ENCODE assay signal across 21 cellular contexts in the genomic region with DNA sequence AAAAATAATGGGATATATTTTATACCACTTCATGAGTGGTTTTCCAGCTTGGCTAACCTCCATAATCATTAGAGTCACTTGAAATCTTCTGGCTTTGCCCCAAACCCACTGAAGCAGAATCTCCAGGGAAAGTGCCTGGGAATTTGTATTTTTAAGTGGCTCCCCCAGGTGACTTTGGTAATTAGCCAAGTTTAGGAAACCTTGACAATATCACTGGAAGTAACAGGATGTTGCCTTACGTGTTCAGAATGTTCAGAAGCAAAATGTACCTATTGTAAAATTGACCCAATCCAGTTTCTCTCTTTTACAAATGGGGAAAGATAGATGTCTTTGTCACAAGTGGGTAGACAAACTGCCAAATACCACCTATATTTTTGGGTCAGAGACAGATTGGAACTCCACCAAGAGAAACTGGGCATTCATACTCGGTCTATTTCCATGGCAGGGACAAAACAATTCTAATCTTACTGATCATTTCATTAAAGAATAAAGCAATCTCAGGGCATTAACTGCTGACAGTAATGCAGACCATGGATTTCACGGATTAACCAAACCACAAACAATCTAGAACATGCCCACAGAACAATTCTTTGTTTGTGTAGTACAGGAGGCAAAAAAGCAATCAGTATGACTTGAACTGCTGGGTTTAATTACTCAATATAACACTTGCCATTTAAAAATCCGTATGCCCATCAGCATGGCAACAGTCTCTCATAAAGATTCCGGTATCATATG.
DNase-seq lines count a peak whose midpoint lies in the region; ATAC-seq and TF ChIP-seq lines count a peak whose summit lies in the region.
"Had no signal": no experiment of that assay in that cellular context is flagged by ENCODE, and none has a peak within 500 bp of the region (broad histone marks: within the 10 kb centered on the region; RNA-seq: fewer than 3 reads in every experiment).

No MANE protein-coding gene starts in this region.

- in situ Hi-C loops in astrocyte of the cerebellum (cut with HindIII; ENCODE audit: low sequenced_read_pairs), result no loop called here

- ATAC-seq in activated naive CD4-positive, alpha-beta T cell treated with anti-CD3 and anti-CD28 coated beads, Interleukin-2, amount 50 U/mL, for 72 hours, result no peak
- no peak for ATAC-seq in GM18861 (IDR thresholded peaks at IDR 0.05; ENCODE audit: unreplicated experiment)
- ATAC-seq: activated CD4-positive, CD25-positive, alpha-beta regulatory T cell treated with anti-CD3 and anti-CD28 coated beads, Interleukin-2, amount 50 U/mL, for 24 hours; activated CD8-positive, alpha-beta memory T cell treated with anti-CD3 and anti-CD28 coated beads, Interleukin-2, amount 10 ng/mL, durations not matched to agents 7 days and 5 days; foreskin keratinocyte; left lobe of liver; mucosa of descending colon; right lobe of liver; stimulated activated naive CD8-positive, alpha-beta T cell treated with anti-CD3 and anti-CD28 coated beads, Interleukin-15, amount 100 ng/mL, for 72 hours had no signal

- peaks cover 0 to 2% of the 10 kb centered on the region in 2 donors for H3K9me3 Mint-ChIP-seq in activated naive CD4-positive, alpha-beta T cell treated with anti-CD3 and anti-CD28 coated beads, Interleukin-2, amount 50 U/mL, for 72 hours

- H3K4me3 ChIP-seq in astrocyte of the cerebellum (ENCODE audit: low read depth, low read length) (no peak overlapping the region), retinal pigment epithelial cell (ENCODE audit: low read length) (no peak overlapping the region)
- H3K4me3 ChIP-seq: BLaER1, mucosa of descending colon, right lobe of liver, SJCRH30 had no signal

- H3K27ac Mint-ChIP-seq in activated naive CD4-positive, alpha-beta T cell treated with anti-CD3 and anti-CD28 coated beads, Interleukin-2, amount 50 U/mL, for 72 hours, result no peak overlapping the region
- H3K27ac Mint-ChIP-seq: activated CD8-positive, alpha-beta memory T cell treated with anti-CD3 and anti-CD28 coated beads, Interleukin-2, amount 10 ng/mL, durations not matched to agents 7 days and 5 days; stimulated activated naive CD8-positive, alpha-beta T cell treated with anti-CD3 and anti-CD28 coated beads, Interleukin-15, amount 100 ng/mL, for 72 hours had no signal

- no peak for TF ChIP-seq CTCF in astrocyte of the cerebellum (IDR thresholded peaks at IDR 0.05; ENCODE audit: low read depth, low read length, missing control alignments)
- TF ChIP-seq CTCF in retinal pigment epithelial cell (conservative IDR thresholded peaks at IDR 0.05; ENCODE audit: low read depth, low read length), result no peak

- DNase-seq in DMS153 (lab: John Stamatoyannopoulos, UW), result peak; percentile 6
- DNase-seq in DMS153 treated with DMSO at 0.1 percent for 48 hours (lab: John Stamatoyannopoulos, UW; ENCODE audit: unreplicated experiment), result no peak
- peak; percentile 63 for DNase-seq in NCI-H2171 treated with DMSO at 0.1 percent for 48 hours (lab: John Stamatoyannopoulos, UW)
- DNase-seq in astrocyte of the cerebellum (ENCODE audit: low read depth), result peak; percentile 24
- DNase-seq in retinal pigment epithelial cell (ENCODE audit: low read depth), result peak; percentile 86
- no peak for DNase-seq in NCI-H1436 (lab: John Stamatoyannopoulos, UW)
- no peak for DNase-seq in activated naive CD4-positive, alpha-beta T cell treated with anti-CD3 and anti-CD28 coated beads, Interleukin-2, amount 50 U/mL, for 72 hours (ENCODE audit: low spot score in 2 of 2)
- DNase-seq: activated CD8-positive, alpha-beta memory T cell treated with anti-CD3 and anti-CD28 coated beads, Interleukin-2, amount 10 ng/mL, durations not matched to agents 7 days and 5 days; activated effector memory CD4-positive, alpha-beta T cell treated with anti-CD3 and anti-CD28 coated beads, Interleukin-2, amount 50 U/mL, for 16 hours; cortex of kidney; foreskin keratinocyte; Karpas-422; mucosa of descending colon; NCI-H187; right lobe of liver; stimulated activated naive CD8-positive, alpha-beta T cell treated with anti-CD3 and anti-CD28 coated beads, Interleukin-15, amount 100 ng/mL, for 72 hours had no signal

- H3K36me3 Mint-ChIP-seq in activated naive CD4-positive, alpha-beta T cell treated with anti-CD3 and anti-CD28 coated beads, Interleukin-2, amount 50 U/mL, for 72 hours, result no peaks in the 10 kb centered on the region
- H3K36me3 Mint-ChIP-seq: activated CD8-positive, alpha-beta memory T cell treated with anti-CD3 and anti-CD28 coated beads, Interleukin-2, amount 10 ng/mL, durations not matched to agents 7 days and 5 days had no signal

Comparison
In these comparisons a context has a peak if more than half of its experiments do, and no peak if none do; other contexts are left out.
1. DNase-seq: peak in DMS153 (single experiment), NCI-H2171 treated with DMSO at 0.1 percent for 48 hours (single experiment), astrocyte of the cerebellum (single experiment) and retinal pigment epithelial cell (single experiment); none in DMS153 treated with DMSO at 0.1 percent for 48 hours (single experiment), NCI-H1436 (single experiment) and activated naive CD4-positive, alpha-beta T cell treated with anti-CD3 and anti-CD28 coated beads, Interleukin-2, amount 50 U/mL, for 72 hours (0 of 2).